7 cellular contexts compared by ENCODE assay signal in genomic region chr2:25674003-25674362, GRCh38. TPM values are rescaled to one million over a fixed set of nuclear protein-coding genes. Genes with fewer than 3 reads are reported as not detected.
DNase-seq lines count a peak whose midpoint lies in the region; ATAC-seq lines count a peak whose summit lies in the region.

No MANE protein-coding gene starts in this region.

- peak overlapping the region; percentile 71 for H3K27ac ChIP-seq in subcutaneous abdominal adipose tissue (ENCODE audit: low read depth, low read length)

- H3K4me1 ChIP-seq in subcutaneous abdominal adipose tissue (ENCODE audit: control insufficient read depth in 5 of 5, insufficient read depth in 5 of 5, low read length in 5 of 5), result peaks cover 1 to 21% (median 13%) of the 10 kb centered on the region in 5 donors

- no peaks in the 10 kb centered on the region for H3K36me3 Mint-ChIP-seq in activated CD8-positive, alpha-beta T cell treated with anti-CD3 and anti-CD28 coated beads, Interleukin-2, amount 10 ng/mL, durations not matched to agents 7 days and 5 days (ENCODE audit: low read depth)

- ATAC-seq in HG03025 (IDR thresholded peaks at IDR 0.05; ENCODE audit: low FRiP score, unreplicated experiment) (peak; percentile 14), GM21619 (IDR thresholded peaks at IDR 0.05; ENCODE audit: unreplicated experiment) (no peak)
- no peak for ATAC-seq in activated CD8-positive, alpha-beta T cell treated with anti-CD3 and anti-CD28 coated beads, Interleukin-2, amount 10 ng/mL, durations not matched to agents 7 days and 5 days

- H3K9ac ChIP-seq in subcutaneous abdominal adipose tissue (ENCODE audit: low read length in 5 of 5), result peak overlapping the region in 4 of 5 donors; percentile 45 to 64 (median 52)

- peak overlapping the region; percentile 72 for H3K27ac Mint-ChIP-seq in activated CD8-positive, alpha-beta T cell treated with anti-CD3 and anti-CD28 coated beads, Interleukin-2, amount 10 ng/mL, durations not matched to agents 7 days and 5 days

- peak overlapping the region; percentile 81 for H3K4me3 Mint-ChIP-seq in activated CD8-positive, alpha-beta T cell treated with anti-CD3 and anti-CD28 coated beads, Interleukin-2, amount 10 ng/mL, durations not matched to agents 7 days and 5 days

- peaks cover 2% of the 10 kb centered on the region for H3K9me3 ChIP-seq in iPS-18c (ENCODE audit: control insufficient read depth, insufficient read depth, low read length)
- H3K9me3 ChIP-seq in subcutaneous abdominal adipose tissue (ENCODE audit: control insufficient read depth in 5 of 5, low read length in 5 of 5), result peaks cover 0 to 4% (median 0%) of the 10 kb centered on the region in 5 donors

- POLR2A ChIA-PET in activated CD8-positive, alpha-beta T cell treated with anti-CD3 and anti-CD28 coated beads, Interleukin-2, amount 10 ng/mL, durations not matched to agents 7 days and 5 days (lab: Charles Lee), result no interaction called here

- H3K27me3 ChIP-seq in subcutaneous abdominal adipose tissue (ENCODE audit: control insufficient read depth in 5 of 5, insufficient read depth in 4 of 5, low read length in 5 of 5), result no peaks in the 10 kb centered on the region

- CTCF ChIA-PET in activated CD8-positive, alpha-beta T cell treated with anti-CD3 and anti-CD28 coated beads, Interleukin-2, amount 10 ng/mL, durations not matched to agents 7 days and 5 days (lab: Charles Lee), result interaction anchor here (0.8 to 1.3 kb wide), 6 partner anchors 25 to 511 kb away, joined by 3 to 6 read pairs (median 3); no protein-coding TSS in a partner anchor

- DNase-seq in activated CD8-positive, alpha-beta T cell treated with anti-CD3 and anti-CD28 coated beads, Interleukin-2, amount 10 ng/mL, durations not matched to agents 7 days and 5 days, result no peak
- DNase-seq in activated CD8-positive, alpha-beta memory T cell treated with anti-CD3 and anti-CD28 coated beads, Interleukin-2, amount 50 U/mL, for 4 hours, result no peak
- no peak for DNase-seq in stimulated activated CD4-positive, alpha-beta T cell treated with anti-CD3 and anti-CD28 coated beads, Interleukin-4, amount 100 ng/mL, for 24 hours

- peaks cover 22% of the 10 kb centered on the region for H3K4me1 Mint-ChIP-seq in activated CD8-positive, alpha-beta T cell treated with anti-CD3 and anti-CD28 coated beads, Interleukin-2, amount 10 ng/mL, durations not matched to agents 7 days and 5 days (ENCODE audit: low read depth)

- H3K27me3 Mint-ChIP-seq in activated CD8-positive, alpha-beta T cell treated with anti-CD3 and anti-CD28 coated beads, Interleukin-2, amount 10 ng/mL, durations not matched to agents 7 days and 5 days (ENCODE audit: low read depth), result peaks cover 20% of the 10 kb centered on the region

- no peaks in the 10 kb centered on the region for H3K9me3 Mint-ChIP-seq in activated CD8-positive, alpha-beta T cell treated with anti-CD3 and anti-CD28 coated beads, Interleukin-2, amount 10 ng/mL, durations not matched to agents 7 days and 5 days (ENCODE audit: insufficient read depth)

- H3K4me3 ChIP-seq in iPS-18c (ENCODE audit: insufficient read depth, low read depth, low read length) (peak overlapping the region; percentile 59), subcutaneous abdominal adipose tissue (ENCODE audit: low read depth in 1 of 5, low read length in 5 of 5) (peak overlapping the region; percentile 65 to 79 (median 70))

- no peaks in the 10 kb centered on the region for H3K36me3 ChIP-seq in subcutaneous abdominal adipose tissue (ENCODE audit: control insufficient read depth in 5 of 5, insufficient read depth in 5 of 5, low read length in 5 of 5)

RNA-seq across cellular contexts. Expression of gene DTNB, which starts 0.6 kb away (rescaled TPM):
- 10 to 100 TPM; 29.2 to 31.2 TPM for total RNA-seq in activated CD8-positive, alpha-beta T cell treated with anti-CD3 and anti-CD28 coated beads, Interleukin-2, amount 10 ng/mL, durations not matched to agents 7 days and 5 days
